8 cellular contexts compared by ENCODE assay signal in genomic region chr15:32615051-32615870, GRCh38. TPM values are rescaled to one million over a fixed set of nuclear protein-coding genes. Genes with fewer than 3 reads are reported as not detected.
DNase-seq lines count a peak whose midpoint lies in the region; ATAC-seq and TF ChIP-seq lines count a peak whose summit lies in the region.
"Not testable (repeated sequence)": the region's sequence is repeated elsewhere in the genome, so short reads cannot be mapped to it uniquely, and the experiment has no call there.

TSS of gene ARHGAP11A (plus strand) at chr15:32615504. CDS start at chr15:32616212, 708 bp downstream.

- not testable (repeated sequence) for H2AFZ ChIP-seq in neural cell (ENCODE audit: low read depth, low read length)

- H3K4me1 Mint-ChIP-seq in CD8-positive, alpha-beta memory T cell: peaks cover 16 to 30% (median 27%) of the 10 kb centered on the region in 3 donors
- H3K4me1 Mint-ChIP-seq in glutamatergic neuron (ENCODE audit: low read depth, unreplicated experiment): not testable (repeated sequence)

- POLR2A ChIA-PET in CD8-positive, alpha-beta memory T cell (lab: Charles Lee): not testable (repeated sequence)

- H3K27ac ChIP-seq in CD8-positive, alpha-beta memory T cell (ENCODE audit: low read depth, low read length): peak within 1 kb of the TSS; percentile 72
- H3K27ac ChIP-seq in angular gyrus (ENCODE audit: low read depth, low read length) (peak within 1 kb of the TSS; percentile 84), neural cell (ENCODE audit: low read length) (peak within 1 kb of the TSS; percentile 66)

- not testable (repeated sequence) for TF ChIP-seq RAD21 in neural cell (conservative IDR thresholded peaks at IDR 0.05)

- TF ChIP-seq EP300 in neural cell (conservative IDR thresholded peaks at IDR 0.05; ENCODE audit: poor library complexity, severe bottlenecking): not testable (repeated sequence)

- H4K20me1 ChIP-seq in neural cell (ENCODE audit: insufficient read depth): not testable (repeated sequence)

- CTCF ChIA-PET in CD8-positive, alpha-beta memory T cell (lab: Charles Lee): not testable (repeated sequence)

- not testable (repeated sequence) for H3K79me2 ChIP-seq in neural cell (replicated peaks; ENCODE audit: insufficient read depth, low read length)

- TF ChIP-seq CTCF in glutamatergic neuron (IDR thresholded peaks at IDR 0.05; ENCODE audit: partially characterized antibody, unreplicated experiment); neural cell (IDR thresholded peaks at IDR 0.05; ENCODE audit: poor library complexity, severe bottlenecking): not testable (repeated sequence)

- H3K9me3 Mint-ChIP-seq in CD8-positive, alpha-beta memory T cell; glutamatergic neuron (ENCODE audit: unreplicated experiment): not testable (repeated sequence)

- H3K36me3 ChIP-seq in CD8-positive, alpha-beta memory T cell (ENCODE audit: insufficient read depth, low read length); neural cell (ENCODE audit: insufficient read depth, low read length): not testable (repeated sequence)

- not testable (repeated sequence) for H3K36me3 Mint-ChIP-seq in CD8-positive, alpha-beta memory T cell; glutamatergic neuron (ENCODE audit: unreplicated experiment)

- H3K27ac Mint-ChIP-seq in CD8-positive, alpha-beta memory T cell: peak within 1 kb of the TSS; percentile 92 to 98 (median 95)
- H3K27ac Mint-ChIP-seq in glutamatergic neuron (ENCODE audit: unreplicated experiment): peak within 1 kb of the TSS; percentile 82

- ATAC-seq in GM21360 (IDR thresholded peaks at IDR 0.05; ENCODE audit: unreplicated experiment) (peak; percentile 64), HG03457 (IDR thresholded peaks at IDR 0.05; ENCODE audit: unreplicated experiment) (peak; percentile 62)

- H3K4me3 ChIP-seq in CD8-positive, alpha-beta memory T cell (ENCODE audit: low read length): peak within 1 kb of the TSS; percentile 73
- H3K4me3 ChIP-seq in neural cell (ENCODE audit: low read length): peak within 1 kb of the TSS; percentile 64

- intact Hi-C loops in T-helper 2 cell treated with Interferon-gamma antibody and Interleukin-4, amounts not matched to agents 100 ng/mL and 5 ng/mL, for 36 hours (cut with micrococcal nuclease): not testable (repeated sequence)

- H3K27me3 Mint-ChIP-seq in CD8-positive, alpha-beta memory T cell; glutamatergic neuron (ENCODE audit: unreplicated experiment): not testable (repeated sequence)

- H3K9me3 ChIP-seq in CD8-positive, alpha-beta memory T cell (ENCODE audit: low read length); neural cell (ENCODE audit: low read length): not testable (repeated sequence)

- peak within 1 kb of the TSS; percentile 61 for H3K9ac ChIP-seq in neural cell (ENCODE audit: low read length)

- H3K4me2 ChIP-seq in neural cell (ENCODE audit: low read length): peak within 1 kb of the TSS; percentile 44

- not testable (repeated sequence) for H3K9me2 ChIP-seq in neural cell (ENCODE audit: insufficient read depth, low read length)

- H3K4me3 Mint-ChIP-seq in CD8-positive, alpha-beta memory T cell: peak within 1 kb of the TSS; percentile 93 to 99 (median 96)
- peak within 1 kb of the TSS; percentile 98 for H3K4me3 Mint-ChIP-seq in glutamatergic neuron (ENCODE audit: unreplicated experiment)

- H3F3A ChIP-seq in neural cell (ENCODE audit: insufficient read depth, low read length, poor library complexity, severe bottlenecking): not testable (repeated sequence)

- peak; percentile 72 to 90 (median 87) for DNase-seq in CD8-positive, alpha-beta memory T cell
- peak; percentile 79 for DNase-seq in glutamatergic neuron
- DNase-seq in stimulated activated CD8-positive, alpha-beta memory T cell treated with anti-CD3 and anti-CD28 coated beads, Interleukin-4, amount 100 ng/mL, for 24 hours (ENCODE audit: low read depth): peak; percentile 75

- H3K4me1 ChIP-seq in CD8-positive, alpha-beta memory T cell (ENCODE audit: insufficient read depth, low read length): not testable (repeated sequence)

- H3K27me3 ChIP-seq in CD8-positive, alpha-beta memory T cell (ENCODE audit: insufficient read depth, low read length, poor library complexity, severe bottlenecking); neural cell (ENCODE audit: insufficient read depth, low read depth, low read length): not testable (repeated sequence)

TF ChIP-seq in neural cell, 6 proteins besides CTCF, POLR2A, EP300 and RAD21:
- TF ChIP-seq MXI1 (conservative IDR thresholded peaks at IDR 0.05; ENCODE audit: poor library complexity, severe bottlenecking) (peak; percentile 73), POLR2AphosphoS5 (IDR thresholded peaks at IDR 0.05) (peak; percentile 13)

RNA-seq across cellular contexts. Expression of gene ARHGAP11A, which starts in this region (rescaled TPM):
- total RNA-seq in CD8-positive, alpha-beta memory T cell: 100 to 1,000 TPM in 1 of 2 experiments, 10 to 100 TPM in 1; 88.4 to 106 TPM
- 3.6 TPM for polyA plus RNA-seq in CD8-positive, alpha-beta memory T cell
- total RNA-seq in T-helper 2 cell treated with Interferon-gamma antibody and Interleukin-4, amounts not matched to agents 100 ng/mL and 5 ng/mL, for 36 hours: 133 and 143 TPM in 2 replicates
- 8.9 TPM for total RNA-seq in glutamatergic neuron (ENCODE audit: unreplicated experiment)
- polyA plus RNA-seq in neural cell: 0.20 and 0.50 TPM in 2 replicates
- polyA minus RNA-seq in neural cell: 1.6 and 2.7 TPM in 2 replicates

Comparison
In these comparisons a context has a peak if more than half of its experiments do, and no peak if none do; other contexts are left out.
1. Peak in every context shown above with its lines: DNase-seq, ATAC-seq, H3K4me3 ChIP-seq and H3K27ac ChIP-seq.